13 cellular contexts compared by ENCODE assay signal in genomic region chr5:9543266-9543925, GRCh38.
DNase-seq lines count a peak whose midpoint lies in the region; ATAC-seq and TF ChIP-seq lines count a peak whose summit lies in the region.
"Had no signal": no experiment of that assay in that cellular context is flagged by ENCODE, and none has a peak within 500 bp of the region (broad histone marks: within the 10 kb centered on the region; RNA-seq: fewer than 3 reads in every experiment).

No MANE protein-coding gene starts in this region.

- DNase-seq in EL: peak; percentile 31
- DNase-seq in brain microvascular endothelial cell: no peak
- peak; percentile 63 for DNase-seq in globus pallidus (ENCODE audit: low spot score)
- DNase-seq in skeletal muscle cell (ENCODE audit: low read depth): no peak
- no peak for DNase-seq in HuH-7.5 (ENCODE audit: low spot score)
- DNase-seq in activated CD4-positive, alpha-beta T cell treated with anti-CD3 and anti-CD28 coated beads, Interleukin-2, amount 50 U/mL, for 48 hours: no peak
- DNase-seq in NCI-H226: no peak
- DNase-seq: activated CD8-positive, alpha-beta T cell treated with anti-CD3 and anti-CD28 coated beads for 36 hours; activated naive CD4-positive, alpha-beta T cell treated with Interleukin-2 at 50 U/mL for 16 hours; effector memory CD4-positive, alpha-beta T cell; NCI-H2171 had no signal

- peak overlapping the region; percentile 95 for H3K27ac ChIP-seq in brain microvascular endothelial cell
- H3K27ac ChIP-seq: C4-2B had no signal

- TF ChIP-seq CTCF in brain microvascular endothelial cell (IDR thresholded peaks at IDR 0.05; ENCODE audit: low read depth, low read length, missing control alignments): no peak

- H3K27me3 ChIP-seq in brain microvascular endothelial cell (replicated peaks): no peaks in the 10 kb centered on the region

- peak overlapping the region; percentile 15 for H3K4me3 ChIP-seq in brain microvascular endothelial cell (ENCODE audit: low read depth, low read length)
- H3K4me3 ChIP-seq in skeletal muscle cell (ENCODE audit: low read depth, low read length): peak overlapping the region; percentile 2

- no peak for ATAC-seq in GM21737 (IDR thresholded peaks at IDR 0.05; ENCODE audit: unreplicated experiment)
- ATAC-seq: activated CD8-positive, alpha-beta T cell treated with anti-CD3 and anti-CD28 coated beads for 36 hours had no signal

- in situ Hi-C loops in brain microvascular endothelial cell (cut with HindIII; ENCODE audit: low pct_ligation_motif_present, low sequenced_read_pairs): no loop called here

- H3K36me3 ChIP-seq in brain microvascular endothelial cell (replicated peaks): no peaks in the 10 kb centered on the region

Comparison
In these comparisons a context has a peak if more than half of its experiments do, and no peak if none do; other contexts are left out.
1. DNase-seq: peak in EL (single experiment) and globus pallidus (single experiment); none in brain microvascular endothelial cell (single experiment), skeletal muscle cell (single experiment), HuH-7.5 (single experiment), activated CD4-positive, alpha-beta T cell treated with anti-CD3 and anti-CD28 coated beads, Interleukin-2, amount 50 U/mL, for 48 hours (0 of 2) and NCI-H226 (single experiment).